In genomic region chr11:75339685-75340409, GRCh38 we compare ENCODE assay signal across 8 cellular contexts. TPM values are rescaled to one million over a fixed set of nuclear protein-coding genes. Genes with fewer than 3 reads are reported as not detected.
DNase-seq lines count a peak whose midpoint lies in the region; ATAC-seq and TF ChIP-seq lines count a peak whose summit lies in the region.
"Had no signal": no experiment of that assay in that cellular context is flagged by ENCODE, and none has a peak within 500 bp of the region (broad histone marks: within the 10 kb centered on the region; RNA-seq: fewer than 3 reads in every experiment).

No MANE protein-coding gene starts in this region.

- H3K27me3 Mint-ChIP-seq in endodermal cell (ENCODE audit: insufficient read depth), result no peaks in the 10 kb centered on the region

- ATAC-seq in GM21723 (IDR thresholded peaks at IDR 0.05; ENCODE audit: unreplicated experiment) (peak; percentile 34), HG03354 (IDR thresholded peaks at IDR 0.05; ENCODE audit: poor library complexity, severe bottlenecking, unreplicated experiment) (no peak)
- ATAC-seq in activated CD4-positive, CD25-positive, alpha-beta regulatory T cell treated with anti-CD3 and anti-CD28 coated beads, Interleukin-2, amount 50 U/mL, for 24 hours, result no peak

- peaks cover 17% of the 10 kb centered on the region for H3K4me1 ChIP-seq in OCI-LY7 (ENCODE audit: insufficient read depth, low read length, poor library complexity, severe bottlenecking)
- peaks cover 32% of the 10 kb centered on the region for H3K4me1 ChIP-seq in endodermal cell (ENCODE audit: control insufficient read depth, insufficient read depth, low read length)
- peaks cover 57% of the 10 kb centered on the region for H3K4me1 ChIP-seq in prostate gland (replicated peaks)

- H2AFZ ChIP-seq in OCI-LY7 (ENCODE audit: low read length), result peak overlapping the region; percentile 88

- no peak overlapping the region for H3K27ac ChIP-seq in OCI-LY7 (ENCODE audit: low read depth, low read length, poor library complexity, severe bottlenecking)
- H3K27ac ChIP-seq in endodermal cell (ENCODE audit: low read depth, low read length), result peak overlapping the region; percentile 60
- peak overlapping the region; percentile 68 to 92 for H3K27ac ChIP-seq in prostate gland

- peak overlapping the region; percentile 55 for H3K4me2 ChIP-seq in OCI-LY7 (ENCODE audit: low read length)

- POLR2A ChIA-PET in OCI-LY7 (lab: Charles Lee), result interaction anchor here (0.5 kb wide), 1 partner anchor 423 kb away, joined by 4 read pairs; no protein-coding TSS in a partner anchor

- TF ChIP-seq POLR2A in prostate gland (IDR thresholded peaks at IDR 0.05), result no peak

- DNase-seq in OCI-LY7 (ENCODE audit: low spot score) (peak; percentile 43), endodermal cell (peak; percentile 67), prostate gland (ENCODE audit: low spot score) (no peak), hypothalamus (lab: John Stamatoyannopoulos, UW) (no peak)

- H3K4me3 ChIP-seq in OCI-LY7 (ENCODE audit: low read depth, low read length, poor library complexity, severe bottlenecking) (no peak overlapping the region), endodermal cell (ENCODE audit: low read length) (no peak overlapping the region), prostate gland (no peak overlapping the region)
- H3K4me3 ChIP-seq: lung had no signal

- 77 to 89% methylated on average over 8 to 14 of the region's 14 CpGs for WGBS in endodermal cell (ENCODE audit: insufficient coverage in 1 of 2, insufficient read length in 1 of 2), 2 experiments
- 36% methylated on average over 14 of the region's 14 CpGs for WGBS in prostate gland

- TF ChIP-seq CTCF in OCI-LY7 (conservative IDR thresholded peaks at IDR 0.05; ENCODE audit: low read length), result no peak
- peak; percentile 9 for TF ChIP-seq CTCF in endodermal cell (conservative IDR thresholded peaks at IDR 0.05)
- TF ChIP-seq CTCF in prostate gland (IDR thresholded peaks at IDR 0.05), result no peak

- H3K79me2 ChIP-seq in OCI-LY7 (ENCODE audit: insufficient read depth, low read depth, low read length), result no peaks in the 10 kb centered on the region

- no peaks in the 10 kb centered on the region for H3K9me2 ChIP-seq in OCI-LY7 (ENCODE audit: insufficient read depth, low read length)

- peaks cover 38% of the 10 kb centered on the region for H3K36me3 Mint-ChIP-seq in endodermal cell (ENCODE audit: low read depth)

- H3K9me3 Mint-ChIP-seq in endodermal cell, result no peaks in the 10 kb centered on the region

- H3K36me3 ChIP-seq in OCI-LY7 (ENCODE audit: insufficient read depth, low read length) (no peaks in the 10 kb centered on the region), endodermal cell (ENCODE audit: control insufficient read depth, insufficient read depth, low read length) (peaks cover 54% of the 10 kb centered on the region), prostate gland (no peaks in the 10 kb centered on the region)

- H3K9me3 ChIP-seq in OCI-LY7 (ENCODE audit: low read length) (no peaks in the 10 kb centered on the region), endodermal cell (ENCODE audit: control insufficient read depth, low read length) (no peaks in the 10 kb centered on the region), prostate gland (no peaks in the 10 kb centered on the region)

- CTCF ChIA-PET in OCI-LY7 (lab: Charles Lee; ENCODE audit: unreplicated experiment), result no interaction called here

- no peak overlapping the region for H3K9ac ChIP-seq in endodermal cell (ENCODE audit: extremely low read depth, low read length, poor library complexity, severe bottlenecking)

- intact Hi-C loops in OCI-LY7 (cut with micrococcal nuclease; ENCODE audit: unreplicated experiment) (no loop called here), prostate gland (cut with DNase I) (no loop called here)

- H3K4me1 Mint-ChIP-seq in endodermal cell, result peaks cover 81% of the 10 kb centered on the region

- no peaks in the 10 kb centered on the region for H4K20me1 ChIP-seq in OCI-LY7 (ENCODE audit: insufficient read depth, low read length)

- BruUV-seq in OCI-LY7 (replicated peaks; lab: Mats Ljungman, UMichigan), result no TSS peak

- no peak overlapping the region for H3K4me3 Mint-ChIP-seq in endodermal cell

- H3K27me3 ChIP-seq in endodermal cell (ENCODE audit: control insufficient read depth, insufficient read depth, low read length, poor library complexity, severe bottlenecking), result no peaks in the 10 kb centered on the region
- no peaks in the 10 kb centered on the region for H3K27me3 ChIP-seq in prostate gland (replicated peaks; ENCODE audit: insufficient read depth)

- peak overlapping the region; percentile 86 for H3K27ac Mint-ChIP-seq in endodermal cell

RNA-seq across cellular contexts. Expression of gene ARRB1, which starts 11.6 kb away (rescaled TPM):
- not detected in 2 replicates for total RNA-seq in OCI-LY7 (2014; rRNA removed; shearing (Covaris generic))
- total RNA-seq in OCI-LY7 (2022) (not detected in 2 replicates), endodermal cell (100 to 1,000 TPM in 1 of 2 donors, 10 to 100 TPM in 1; 41.7 to 128 TPM), prostate gland (10 to 100 TPM; 31.9 to 64.7 TPM)
- polyA plus RNA-seq in endodermal cell (2013, experiment 1 of 2), result 19.7 TPM
- polyA plus RNA-seq in endodermal cell (2013, experiment 2 of 2), result 23.1 TPM

RNA-seq across cellular contexts. Expression of gene RPS3, which starts 59.5 kb away (rescaled TPM):
- total RNA-seq in OCI-LY7 (2014; rRNA removed; shearing (Covaris generic)), result 3,268 and 3,417 TPM in 2 replicates
- total RNA-seq in OCI-LY7 (2022) (4,392 and 4,414 TPM in 2 replicates), endodermal cell (1,000 to 10,000 TPM; 2,923 to 3,877 TPM), prostate gland (1,000 to 10,000 TPM in 1 of 2 donors, 100 to 1,000 TPM in 1; 890 to 1,636 TPM)
- 3,185 TPM for polyA plus RNA-seq in endodermal cell (2013, experiment 1 of 2)
- polyA plus RNA-seq in endodermal cell (2013, experiment 2 of 2), result 3,073 TPM

Comparison
In these comparisons a context has a peak if more than half of its experiments do, and no peak if none do; other contexts are left out.
1. DNase-seq: peak in OCI-LY7 (single experiment) and endodermal cell (single experiment); none in prostate gland (single experiment) and hypothalamus (0 of 51).
2. RNA of gene ARRB1, which starts 11.6 kb away (total RNA-seq): 41.7 to 128 TPM in endodermal cell and 31.9 to 64.7 TPM in prostate gland; not detected in OCI-LY7; every median in the first group is over 10 times any median in the second.